1 cellular context compared by ENCODE assay signal in the genomic region with DNA sequence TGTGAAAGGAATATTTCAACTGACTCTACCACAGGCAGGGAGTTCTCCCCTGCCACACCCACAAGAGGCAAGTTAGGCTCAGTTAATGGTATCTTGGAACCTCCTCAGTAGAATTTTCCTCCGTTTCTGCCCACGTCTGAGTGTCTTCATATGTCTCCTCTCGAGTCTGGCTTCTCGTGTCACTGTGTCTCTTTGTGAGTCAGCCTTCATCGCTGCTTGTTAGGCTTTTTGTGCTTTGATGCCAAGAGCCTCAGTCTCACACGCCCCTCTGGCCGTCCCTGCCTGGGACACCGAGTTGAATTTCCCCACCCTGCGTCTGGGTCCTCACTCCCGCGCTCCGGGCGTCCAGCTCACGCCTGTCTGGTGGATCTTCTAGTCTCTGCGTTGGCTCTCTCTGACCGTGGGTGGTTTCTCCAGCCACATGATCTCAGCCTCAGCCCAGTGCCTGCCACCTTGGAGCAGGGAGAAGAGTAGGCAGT.
TF ChIP-seq lines count a peak whose summit lies in the region.

No MANE protein-coding gene starts in this region.

TF ChIP-seq in HEK293, 187 proteins besides CTCF, POLR2A, EP300 and RAD21:
- TF ChIP-seq, protein P1, sequence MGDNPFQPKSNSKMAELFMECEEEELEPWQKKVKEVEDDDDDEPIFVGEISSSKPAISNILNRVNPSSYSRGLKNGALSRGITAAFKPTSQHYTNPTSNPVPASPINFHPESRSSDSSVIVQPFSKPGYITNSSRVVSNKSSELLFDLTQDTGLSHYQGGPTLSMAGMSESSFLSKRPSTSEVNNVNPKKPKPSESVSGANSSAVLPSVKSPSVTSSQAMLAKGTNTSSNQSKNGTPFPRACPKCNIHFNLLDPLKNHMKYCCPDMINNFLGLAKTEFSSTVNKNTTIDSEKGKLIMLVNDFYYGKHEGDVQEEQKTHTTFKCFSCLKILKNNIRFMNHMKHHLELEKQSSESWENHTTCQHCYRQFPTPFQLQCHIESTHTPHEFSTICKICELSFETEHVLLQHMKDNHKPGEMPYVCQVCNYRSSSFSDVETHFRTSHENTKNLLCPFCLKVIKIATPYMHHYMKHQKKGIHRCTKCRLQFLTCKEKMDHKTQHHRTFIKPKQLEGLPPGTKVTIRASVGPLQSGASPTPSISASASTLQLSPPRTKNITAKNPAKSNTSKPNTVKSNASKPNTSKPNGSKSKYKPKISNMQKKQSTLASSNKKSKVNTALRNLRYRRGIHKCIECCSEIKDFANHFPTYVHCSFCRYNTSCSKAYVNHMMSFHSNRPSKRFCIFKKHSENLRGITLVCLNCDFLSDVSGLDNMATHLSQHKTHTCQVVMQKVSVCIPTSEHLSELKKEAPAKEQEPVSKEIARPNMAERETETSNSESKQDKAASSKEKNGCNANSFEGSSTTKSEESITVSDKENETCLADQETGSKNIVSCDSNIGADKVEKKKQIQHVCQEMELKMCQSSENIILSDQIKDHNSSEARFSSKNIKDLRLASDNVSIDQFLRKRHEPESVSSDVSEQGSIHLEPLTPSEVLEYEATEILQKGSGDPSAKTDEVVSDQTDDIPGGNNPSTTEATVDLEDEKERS (tag by site-specific recombination; IDR thresholded peaks at IDR 0.05), result no peak
- peak; percentile 52 for TF ChIP-seq KLF9 (tag by site-specific recombination; IDR thresholded peaks at IDR 0.05; ENCODE audit: low read depth)
- peak; percentile 79 for TF ChIP-seq ZFHX2 (tag by site-specific recombination; conservative IDR thresholded peaks at IDR 0.05)
- TF ChIP-seq KLF8 (tag by site-specific recombination; IDR thresholded peaks at IDR 0.05), result no peak
- peak; percentile 57; the same call in 1 of the 2 replicates for TF ChIP-seq GLIS1 (tag by site-specific recombination; IDR thresholded peaks at IDR 0.05)
- peak; percentile 80 for TF ChIP-seq ZNF335 (tag by site-specific recombination; conservative IDR thresholded peaks at IDR 0.05)
- TF ChIP-seq ZBTB17 (tag by site-specific recombination; IDR thresholded peaks at IDR 0.05), result peak; percentile 57
- no peak for TF ChIP-seq ZNF426 (tag by site-specific recombination; IDR thresholded peaks at IDR 0.05)
- TF ChIP-seq EGR2 (tag by site-specific recombination; IDR thresholded peaks at IDR 0.05; ENCODE audit: low read depth), result peak; percentile 75
- TF ChIP-seq, protein P2, sequence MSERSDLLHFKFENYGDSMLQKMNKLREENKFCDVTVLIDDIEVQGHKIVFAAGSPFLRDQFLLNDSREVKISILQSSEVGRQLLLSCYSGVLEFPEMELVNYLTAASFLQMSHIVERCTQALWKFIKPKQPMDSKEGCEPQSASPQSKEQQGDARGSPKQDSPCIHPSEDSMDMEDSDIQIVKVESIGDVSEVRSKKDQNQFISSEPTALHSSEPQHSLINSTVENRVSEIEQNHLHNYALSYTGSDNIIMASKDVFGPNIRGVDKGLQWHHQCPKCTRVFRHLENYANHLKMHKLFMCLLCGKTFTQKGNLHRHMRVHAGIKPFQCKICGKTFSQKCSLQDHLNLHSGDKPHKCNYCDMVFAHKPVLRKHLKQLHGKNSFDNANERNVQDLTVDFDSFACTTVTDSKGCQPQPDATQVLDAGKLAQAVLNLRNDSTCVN (tag by site-specific recombination; optimal IDR thresholded peaks at IDR 0.05), result peak; percentile 11
- TF ChIP-seq, protein P3, sequence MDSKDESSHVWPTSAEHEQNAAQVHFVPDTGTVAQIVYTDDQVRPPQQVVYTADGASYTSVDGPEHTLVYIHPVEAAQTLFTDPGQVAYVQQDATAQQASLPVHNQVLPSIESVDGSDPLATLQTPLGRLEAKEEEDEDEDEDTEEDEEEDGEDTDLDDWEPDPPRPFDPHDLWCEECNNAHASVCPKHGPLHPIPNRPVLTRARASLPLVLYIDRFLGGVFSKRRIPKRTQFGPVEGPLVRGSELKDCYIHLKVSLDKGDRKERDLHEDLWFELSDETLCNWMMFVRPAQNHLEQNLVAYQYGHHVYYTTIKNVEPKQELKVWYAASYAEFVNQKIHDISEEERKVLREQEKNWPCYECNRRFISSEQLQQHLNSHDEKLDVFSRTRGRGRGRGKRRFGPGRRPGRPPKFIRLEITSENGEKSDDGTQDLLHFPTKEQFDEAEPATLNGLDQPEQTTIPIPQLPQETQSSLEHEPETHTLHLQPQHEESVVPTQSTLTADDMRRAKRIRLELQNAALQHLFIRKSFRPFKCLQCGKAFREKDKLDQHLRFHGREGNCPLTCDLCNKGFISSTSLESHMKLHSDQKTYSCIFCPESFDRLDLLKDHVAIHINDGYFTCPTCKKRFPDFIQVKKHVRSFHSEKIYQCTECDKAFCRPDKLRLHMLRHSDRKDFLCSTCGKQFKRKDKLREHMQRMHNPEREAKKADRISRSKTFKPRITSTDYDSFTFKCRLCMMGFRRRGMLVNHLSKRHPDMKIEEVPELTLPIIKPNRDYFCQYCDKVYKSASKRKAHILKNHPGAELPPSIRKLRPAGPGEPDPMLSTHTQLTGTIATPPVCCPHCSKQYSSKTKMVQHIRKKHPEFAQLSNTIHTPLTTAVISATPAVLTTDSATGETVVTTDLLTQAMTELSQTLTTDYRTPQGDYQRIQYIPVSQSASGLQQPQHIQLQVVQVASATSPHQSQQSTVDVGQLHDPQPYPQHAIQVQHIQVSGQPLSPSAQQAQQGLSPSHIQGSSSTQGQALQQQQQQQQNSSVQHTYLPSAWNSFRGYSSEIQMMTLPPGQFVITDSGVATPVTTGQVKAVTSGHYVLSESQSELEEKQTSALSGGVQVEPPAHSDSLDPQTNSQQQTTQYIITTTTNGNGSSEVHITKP (tag by site-specific recombination; IDR thresholded peaks at IDR 0.05), result peak; percentile 79
